ENCODE assay signal across 10 cellular contexts in the genomic region with DNA sequence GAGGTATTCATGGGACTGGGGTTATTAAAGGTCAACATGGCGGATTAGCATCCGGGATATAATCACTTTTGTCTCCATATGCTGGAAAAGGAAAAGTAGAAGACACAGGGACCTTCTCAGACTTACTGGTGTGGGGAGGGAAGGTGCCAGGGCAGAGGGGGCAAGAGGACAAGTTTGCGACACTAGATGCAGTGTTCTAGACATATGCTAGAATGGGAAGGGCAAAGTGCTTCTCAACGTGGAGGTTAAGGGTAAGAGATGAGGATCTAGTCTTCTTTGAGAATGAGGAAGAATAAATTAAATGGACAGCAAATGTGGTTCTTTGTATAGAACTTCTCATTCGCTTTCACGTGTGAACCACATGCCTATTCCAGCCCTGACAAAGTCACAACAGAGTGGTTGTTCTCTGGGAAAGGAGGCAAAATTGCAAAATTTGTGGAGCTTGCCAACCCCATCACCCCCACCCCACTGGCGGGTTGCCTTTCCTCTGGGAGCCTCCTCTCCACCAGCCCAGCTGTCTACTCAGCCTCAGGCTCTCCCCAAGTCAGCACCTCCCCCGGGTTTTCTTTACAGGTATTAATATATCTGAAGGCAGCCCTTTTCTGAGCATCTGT. TPM values are rescaled to one million over a fixed set of nuclear protein-coding genes. Genes with fewer than 3 reads are reported as not detected.
DNase-seq lines count a peak whose midpoint lies in the region; ATAC-seq and TF ChIP-seq lines count a peak whose summit lies in the region.
"Had no signal": no experiment of that assay in that cellular context is flagged by ENCODE, and none has a peak within 500 bp of the region (broad histone marks: within the 10 kb centered on the region; RNA-seq: fewer than 3 reads in every experiment).

No MANE protein-coding gene starts in this region.

- no peak for ATAC-seq in CD4-positive, CD25-positive, alpha-beta regulatory T cell (ENCODE audit: low read depth in 2 of 2)
- ATAC-seq in effector memory CD8-positive, alpha-beta T cell (replicated peaks) = no peak
- no peak for ATAC-seq in GM21360 (IDR thresholded peaks at IDR 0.05; ENCODE audit: unreplicated experiment)
- no peak for ATAC-seq in GM19455 (IDR thresholded peaks at IDR 0.05; ENCODE audit: unreplicated experiment)
- no peak for ATAC-seq in left lung

- H3K27ac Mint-ChIP-seq in CD4-positive, CD25-positive, alpha-beta regulatory T cell = peak overlapping the region in 1 of 3 donors; percentile 29
- H3K27ac Mint-ChIP-seq in IgD-negative memory B cell = peak overlapping the region in 1 of 3 donors; percentile 91
- H3K27ac Mint-ChIP-seq in effector memory CD8-positive, alpha-beta T cell = peak overlapping the region; percentile 95 to 96

- DNase-seq in CD4-positive, CD25-positive, alpha-beta regulatory T cell = no peak
- DNase-seq in effector memory CD8-positive, alpha-beta T cell = no peak
- DNase-seq in occipital lobe (lab: John Stamatoyannopoulos, UW) (peak; percentile 42), ureter (ENCODE audit: low spot score) (no peak), left lung (no peak)
- DNase-seq: activated CD4-positive, alpha-beta T cell treated with anti-CD3 and anti-CD28 coated beads, Interleukin-2, amount 50 U/mL, for 48 hours; NCI-H1436 treated with DMSO at 0.1 percent for 48 hours had no signal

- no peak for TF ChIP-seq CTCF in left lung (IDR thresholded peaks at IDR 0.05)

- H3K9me3 ChIP-seq in CD4-positive, CD25-positive, alpha-beta regulatory T cell (ENCODE audit: control insufficient read depth in 2 of 2, low read length in 2 of 2) = no peaks in the 10 kb centered on the region
- no peaks in the 10 kb centered on the region for H3K9me3 ChIP-seq in left lung

- peaks cover 22% of the 10 kb centered on the region for H3K4me1 ChIP-seq in CD4-positive, CD25-positive, alpha-beta regulatory T cell (ENCODE audit: control insufficient read depth, insufficient read depth, low read length, poor library complexity, severe bottlenecking)
- H3K4me1 ChIP-seq in left lung = peaks cover 10 to 41% of the 10 kb centered on the region in 2 donors

- H3K27ac ChIP-seq in CD4-positive, CD25-positive, alpha-beta regulatory T cell (ENCODE audit: insufficient read depth, low read length, poor library complexity, severe bottlenecking) = no peak overlapping the region
- no peak overlapping the region for H3K27ac ChIP-seq in left lung

- H3K4me3 ChIP-seq in CD4-positive, CD25-positive, alpha-beta regulatory T cell (ENCODE audit: low read depth, low read length) = peak overlapping the region; percentile 94
- no peak overlapping the region for H3K4me3 ChIP-seq in left lung

- no peaks in the 10 kb centered on the region for H3K36me3 Mint-ChIP-seq in CD4-positive, CD25-positive, alpha-beta regulatory T cell
- H3K36me3 Mint-ChIP-seq in IgD-negative memory B cell = no peaks in the 10 kb centered on the region
- H3K36me3 Mint-ChIP-seq in effector memory CD8-positive, alpha-beta T cell (ENCODE audit: insufficient read depth) = peaks cover 19% of the 10 kb centered on the region

- peak overlapping the region; percentile 35 to 93 (median 88) for H3K4me3 Mint-ChIP-seq in CD4-positive, CD25-positive, alpha-beta regulatory T cell
- H3K4me3 Mint-ChIP-seq in IgD-negative memory B cell = peak overlapping the region; percentile 20 to 97 (median 94)
- peak overlapping the region; percentile 95 to 97 for H3K4me3 Mint-ChIP-seq in effector memory CD8-positive, alpha-beta T cell

- no peaks in the 10 kb centered on the region for H3K27me3 ChIP-seq in CD4-positive, CD25-positive, alpha-beta regulatory T cell (ENCODE audit: control insufficient read depth, insufficient read depth, low read length)
- H3K27me3 ChIP-seq in left lung = no peaks in the 10 kb centered on the region

- peaks cover 14 to 31% (median 30%) of the 10 kb centered on the region in 4 donors for H3K4me1 Mint-ChIP-seq in CD4-positive, CD25-positive, alpha-beta regulatory T cell
- peaks cover 8 to 19% (median 17%) of the 10 kb centered on the region in 3 donors for H3K4me1 Mint-ChIP-seq in IgD-negative memory B cell
- H3K4me1 Mint-ChIP-seq in effector memory CD8-positive, alpha-beta T cell (ENCODE audit: low read depth in 2 of 2) = peaks cover 15 to 24% of the 10 kb centered on the region in 2 donors

- intact Hi-C loops in left lung (cut with DNase I) = no loop called here

- no peaks in the 10 kb centered on the region for H3K36me3 ChIP-seq in CD4-positive, CD25-positive, alpha-beta regulatory T cell (ENCODE audit: control insufficient read depth, insufficient read depth, low read length)
- peaks cover 0 to 7% of the 10 kb centered on the region in 2 donors for H3K36me3 ChIP-seq in left lung

- peaks cover 24% of the 10 kb centered on the region for H3K27me3 Mint-ChIP-seq in CD4-positive, CD25-positive, alpha-beta regulatory T cell
- peaks cover 2% of the 10 kb centered on the region for H3K27me3 Mint-ChIP-seq in IgD-negative memory B cell
- H3K27me3 Mint-ChIP-seq in effector memory CD8-positive, alpha-beta T cell = no peaks in the 10 kb centered on the region

- peaks cover 0 to 5% (median 0%) of the 10 kb centered on the region in 7 donors for H3K9me3 Mint-ChIP-seq in CD4-positive, CD25-positive, alpha-beta regulatory T cell
- H3K9me3 Mint-ChIP-seq in IgD-negative memory B cell = no peaks in the 10 kb centered on the region
- no peaks in the 10 kb centered on the region for H3K9me3 Mint-ChIP-seq in effector memory CD8-positive, alpha-beta T cell

RNA-seq across cellular contexts. Expression of gene ANXA5, which starts 1.4 kb away (rescaled TPM):
- 125 TPM for total RNA-seq in CD4-positive, CD25-positive, alpha-beta regulatory T cell
- polyA plus RNA-seq in CD4-positive, CD25-positive, alpha-beta regulatory T cell = 100 to 1,000 TPM; 224 to 380 (median 302) TPM
- polyA plus RNA-seq in IgD-negative memory B cell = 170 TPM
- total RNA-seq in occipital lobe (41.0 TPM), ureter (141 TPM), left lung (100 to 1,000 TPM; 568 to 685 TPM)
